ENCODE assay signal across 18 cellular contexts in genomic region chr4:39715788-39716187, GRCh38. TPM values are rescaled to one million over a fixed set of nuclear protein-coding genes. Genes with fewer than 3 reads are reported as not detected.
DNase-seq lines count a peak whose midpoint lies in the region; ATAC-seq and TF ChIP-seq lines count a peak whose summit lies in the region.
"Had no signal": no experiment of that assay in that cellular context is flagged by ENCODE, and none has a peak within 500 bp of the region (broad histone marks: within the 10 kb centered on the region; RNA-seq: fewer than 3 reads in every experiment).

No MANE protein-coding gene starts in this region.

- DNase-seq in GM12865 (ENCODE audit: low read depth) (peak; percentile 55), medulla oblongata (ENCODE audit: extremely low spot score) (peak; percentile 41), cerebellar cortex (ENCODE audit: low spot score) (no peak), type B pancreatic cell (ENCODE audit: extremely low spot score, unreplicated experiment) (no peak)
- DNase-seq: activated naive CD4-positive, alpha-beta T cell treated with anti-CD3 and anti-CD28 coated beads for 36 hours; AML-193; cortex of kidney; MG63; stimulated activated CD4-positive, alpha-beta T cell treated with anti-CD3 and anti-CD28 coated beads, Interleukin-2, amount 100 ng/mL, for 48 hours; T-helper 9 cell had no signal

- H2AFZ ChIP-seq in OCI-LY3 (ENCODE audit: low read depth, low read length), result no peak overlapping the region

- peaks cover 26% of the 10 kb centered on the region for H3K4me1 ChIP-seq in OCI-LY3 (ENCODE audit: low read length)
- H3K4me1 ChIP-seq: prostate gland had no signal

- no peaks in the 10 kb centered on the region for H3K27me3 Mint-ChIP-seq in type B pancreatic cell

- peaks cover 22% of the 10 kb centered on the region for H3K4me1 Mint-ChIP-seq in type B pancreatic cell (ENCODE audit: unreplicated experiment)

- no peaks in the 10 kb centered on the region for H3K27me3 ChIP-seq in OCI-LY3 (ENCODE audit: low read depth, low read length)
- H3K27me3 ChIP-seq: MG63 had no signal

- peak overlapping the region; percentile 45 for H3K4me2 ChIP-seq in OCI-LY3 (ENCODE audit: low read length)

- ATAC-seq in GM19351 (IDR thresholded peaks at IDR 0.05; ENCODE audit: unreplicated experiment), result peak; percentile 64
- no peak for ATAC-seq in HG02970 (IDR thresholded peaks at IDR 0.05; ENCODE audit: low FRiP score, unreplicated experiment)
- ATAC-seq: activated CD4-positive, CD25-positive, alpha-beta regulatory T cell treated with anti-CD3 and anti-CD28 coated beads, Interleukin-2, amount 50 U/mL, for 24 hours had no signal

- H3K9me3 Mint-ChIP-seq in type B pancreatic cell, result no peaks in the 10 kb centered on the region
- H3K9me3 Mint-ChIP-seq: activated naive CD4-positive, alpha-beta T cell treated with anti-CD3 and anti-CD28 coated beads for 36 hours; nephron had no signal

- peaks cover 48% of the 10 kb centered on the region for H4K20me1 ChIP-seq in OCI-LY3 (ENCODE audit: insufficient read depth, low read length)

- no peaks in the 10 kb centered on the region for H3K9me3 ChIP-seq in OCI-LY3 (ENCODE audit: insufficient read depth, low read length)
- H3K9me3 ChIP-seq: MG63, prostate gland had no signal

- peaks cover 96% of the 10 kb centered on the region for H3K79me2 ChIP-seq in OCI-LY3 (ENCODE audit: low read length)

- H3K36me3 Mint-ChIP-seq in type B pancreatic cell, result peaks cover 33% of the 10 kb centered on the region

- no peak overlapping the region for H3K4me3 Mint-ChIP-seq in type B pancreatic cell
- H3K4me3 Mint-ChIP-seq: activated naive CD4-positive, alpha-beta T cell treated with anti-CD3 and anti-CD28 coated beads for 36 hours; nephron had no signal

- TF ChIP-seq CTCF in GM12865 (IDR thresholded peaks at IDR 0.05; ENCODE audit: insufficient read depth, low read depth, low read length, missing control alignments), result no peak
- TF ChIP-seq CTCF in OCI-LY3 (IDR thresholded peaks at IDR 0.05; ENCODE audit: low read depth, low read length), result no peak
- TF ChIP-seq CTCF in type B pancreatic cell (conservative IDR thresholded peaks at IDR 0.05), result no peak

- peak overlapping the region; percentile 8; the same call in 1 of the 2 replicates for H3K27ac ChIP-seq in OCI-LY3 (ENCODE audit: low read length)
- H3K27ac ChIP-seq: epithelial cell of prostate, prostate gland, SK-N-MC had no signal

- no peak overlapping the region for H3K9ac ChIP-seq in OCI-LY3 (ENCODE audit: low read length)

- peaks cover 8% of the 10 kb centered on the region for H3K36me3 ChIP-seq in OCI-LY3 (replicated peaks; ENCODE audit: low read depth, low read length)
- H3K36me3 ChIP-seq: prostate gland had no signal

- H3K27ac Mint-ChIP-seq in type B pancreatic cell, result no peak overlapping the region
- H3K27ac Mint-ChIP-seq: activated naive CD4-positive, alpha-beta T cell treated with anti-CD3 and anti-CD28 coated beads for 36 hours had no signal

- H3K4me3 ChIP-seq in GM12865 (ENCODE audit: low read depth, low read length) (no peak overlapping the region), OCI-LY3 (ENCODE audit: low read length) (peak overlapping the region; percentile 11; the same call in 1 of the 2 replicates)
- H3K4me3 ChIP-seq: MG63, prostate gland, SK-N-MC had no signal

RNA-seq across cellular contexts. Expression of gene UBE2K, which starts 17.9 kb away (rescaled TPM):
- 87.7 and 88.6 TPM in 2 replicates for total RNA-seq in type B pancreatic cell (ENCODE audit: low replicate concordance)

Comparison
In these comparisons a context has a peak if more than half of its experiments do, and no peak if none do; other contexts are left out.
1. DNase-seq: peak in GM12865 (single experiment) and medulla oblongata (single experiment); none in cerebellar cortex (single experiment) and type B pancreatic cell (single experiment).